26 cellular contexts compared by ENCODE assay signal in the genomic region with DNA sequence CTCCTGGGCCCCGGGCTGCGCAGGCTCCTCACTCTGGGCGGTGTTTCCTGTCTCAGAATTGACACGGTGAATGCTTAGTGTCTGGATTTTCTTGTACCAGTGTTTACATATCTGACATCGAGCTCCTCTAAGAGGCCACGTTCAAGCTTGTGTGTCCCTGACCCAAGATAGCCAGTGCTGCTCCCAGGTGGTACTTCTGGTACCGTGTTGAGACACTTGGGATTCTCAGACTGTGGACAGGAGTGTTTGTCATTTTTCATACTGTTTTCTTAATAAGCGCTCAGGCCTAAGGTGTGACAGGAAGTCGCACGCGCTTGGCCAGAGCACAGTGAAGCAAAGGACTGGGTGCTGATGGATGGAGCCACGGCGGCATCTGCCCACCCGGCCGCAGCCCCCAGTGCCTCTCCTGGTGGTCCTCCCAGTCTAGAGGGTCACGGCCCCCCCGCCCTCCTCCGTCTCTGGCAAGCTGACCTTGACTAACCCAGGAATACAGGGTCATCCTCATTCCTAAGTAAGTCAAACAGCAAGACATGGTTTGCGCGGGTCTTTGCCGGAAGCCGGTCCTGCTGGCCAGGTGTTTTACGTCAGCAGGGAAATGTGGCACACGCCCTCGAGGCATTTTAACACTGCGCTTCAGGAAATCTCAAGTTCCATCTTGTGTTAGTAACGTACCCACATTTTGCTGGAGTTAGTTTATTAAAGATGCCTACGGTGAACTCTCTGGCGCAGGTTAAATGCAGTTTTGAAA. TPM values are rescaled to one million over a fixed set of nuclear protein-coding genes. Genes with fewer than 3 reads are reported as not detected.
DNase-seq lines count a peak whose midpoint lies in the region; ATAC-seq, FAIRE-seq and TF ChIP-seq lines count a peak whose summit lies in the region.
"Had no signal": no experiment of that assay in that cellular context is flagged by ENCODE, and none has a peak within 500 bp of the region (broad histone marks: within the 10 kb centered on the region; RNA-seq: fewer than 3 reads in every experiment).

No MANE protein-coding gene starts in this region.

- intact Hi-C loops in right cardiac atrium (cut with DNase I) (no loop called here), left ventricle myocardium inferior (cut with micrococcal nuclease) (no loop called here), GM12878 (cut with micrococcal nuclease; ENCODE audit: unreplicated experiment) (no loop called here)

- POLR2A ChIA-PET in GM12878 (lab: Charles Lee) = no interaction called here
- POLR2A ChIA-PET in GM10248 (lab: Yijun Ruan, JAX) = no interaction called here

- H2BK5ac ChIP-seq in mesenchymal stem cell (ENCODE audit: low read depth, low read length, poor library complexity, severe bottlenecking) = no peak overlapping the region

- H2BK12ac ChIP-seq in mesenchymal stem cell (ENCODE audit: low read length in 2 of 2) = peak overlapping the region in 1 of 2 experiments; percentile 18

- peak; percentile 23; the same call in 1 of the 2 replicates for TF ChIP-seq POLR2A in GM12878 (IDR thresholded peaks at IDR 0.05; ENCODE audit: low read depth, low read length)

- H3K23ac ChIP-seq in mesenchymal stem cell (ENCODE audit: low read length in 2 of 2) = no peak overlapping the region

- H2AFZ ChIP-seq in GM12878 (ENCODE audit: control insufficient read depth, low read depth, low read length) = no peak overlapping the region
- no peak overlapping the region for H2AFZ ChIP-seq in mesenchymal stem cell (ENCODE audit: low read depth, low read length)

- H3K9ac ChIP-seq in GM12878 (ENCODE audit: control insufficient read depth, insufficient read depth, low read length) = no peak overlapping the region
- H3K9ac ChIP-seq in mesenchymal stem cell (ENCODE audit: low read length) = no peak overlapping the region
- H3K9ac ChIP-seq: KMS-11 had no signal

- no peak overlapping the region for H2BK15ac ChIP-seq in mesenchymal stem cell (ENCODE audit: low read depth, poor library complexity, severe bottlenecking)

- H3K4me1 ChIP-seq in right cardiac atrium (ENCODE audit: control insufficient read depth, insufficient read depth, low read length) = no peaks in the 10 kb centered on the region
- peaks cover 23% of the 10 kb centered on the region for H3K4me1 ChIP-seq in left ventricle myocardium inferior
- H3K4me1 ChIP-seq in GM12878 (ENCODE audit: control insufficient read depth, insufficient read depth, low read length) = no peaks in the 10 kb centered on the region
- H3K4me1 ChIP-seq in mesenchymal stem cell (ENCODE audit: control insufficient read depth, insufficient read depth, low read depth, low read length) = peaks cover 22% of the 10 kb centered on the region
- H3K4me1 ChIP-seq: BE2C had no signal

- SMC1A ChIA-PET in GM12878 (lab: Charles Lee; ENCODE audit: uncharacterized antibody, unreplicated experiment) = no interaction called here

- H3K4ac ChIP-seq in mesenchymal stem cell (ENCODE audit: low read depth in 1 of 2, low read length in 2 of 2) = no peak overlapping the region

- H3K14ac ChIP-seq in mesenchymal stem cell (ENCODE audit: low read length in 2 of 2) = no peak overlapping the region

- H4K20me1 ChIP-seq in GM12878 (ENCODE audit: control insufficient read depth, insufficient read depth) = no peaks in the 10 kb centered on the region

- no peak overlapping the region for H3K18ac ChIP-seq in mesenchymal stem cell (ENCODE audit: low read depth in 1 of 2, low read length in 2 of 2)

- DNase-seq in right cardiac atrium = peak in 2 of 3 donors; percentile 47 to 51
- no peak for DNase-seq in left ventricle myocardium inferior
- DNase-seq in GM12878 (ENCODE audit: low read depth, low spot score) = no peak
- peak; percentile 35 for DNase-seq in mesenchymal stem cell
- DNase-seq in cortex of kidney (lab: John Stamatoyannopoulos, UW) = no peak
- no peak for DNase-seq in GM10248 (ENCODE audit: extremely low spot score)
- no peak for DNase-seq in globus pallidus (ENCODE audit: low spot score)
- no peak for DNase-seq in RKO (ENCODE audit: low spot score)
- DNase-seq: activated CD4-positive, alpha-beta T cell treated with anti-CD3 and anti-CD28 coated beads, Interleukin-2, amount 10 ng/mL, durations not matched to agents 24 days and 14 days; activated CD8-positive, alpha-beta memory T cell treated with anti-CD3 and anti-CD28 coated beads, Interleukin-2, amount 10 ng/mL, durations not matched to agents 7 days and 5 days; activated naive CD4-positive, alpha-beta T cell treated with anti-CD3 and anti-CD28 coated beads for 36 hours; amniotic stem cell; BE2C; effector memory CD4-positive, alpha-beta T cell; esophagus squamous epithelium; foreskin melanocyte; left cardiac atrium; NCI-H1417 treated with DMSO at 0.1 percent for 48 hours; NCI-H2081 treated with DMSO at 0.1 percent for 48 hours; NCI-H226; stimulated activated naive CD4-positive, alpha-beta T cell treated with Interleukin-2 at 50 U/mL for 16 hours had no signal

- H4K91ac ChIP-seq in mesenchymal stem cell (ENCODE audit: low read length) = no peak overlapping the region

- no peak for TF ChIP-seq EP300 in GM12878 (IDR thresholded peaks at IDR 0.05; ENCODE audit: borderline replicate concordance in 1 of 2, control insufficient read depth in 1 of 2, low read depth in 2 of 2, low read length in 2 of 2)

- H3K4me3 ChIP-seq in right cardiac atrium (ENCODE audit: low read length) (no peak overlapping the region), left ventricle myocardium inferior (no peak overlapping the region), GM12878 (no peak overlapping the region), mesenchymal stem cell (ENCODE audit: insufficient read depth in 1 of 2, low read depth in 1 of 2, low read length in 2 of 2) (no peak overlapping the region)
- H3K4me3 ChIP-seq: esophagus squamous epithelium, thoracic aorta had no signal

- H3K79me2 ChIP-seq in GM12878 (ENCODE audit: control insufficient read depth, insufficient read depth, low read length) = no peaks in the 10 kb centered on the region

- RAD21 ChIA-PET in GM12878 (lab: Charles Lee; ENCODE audit: unreplicated experiment) = no interaction called here

- H2BK120ac ChIP-seq in mesenchymal stem cell (ENCODE audit: low read depth, low read length) = no peak overlapping the region

- H3K9me3 ChIP-seq in right cardiac atrium (ENCODE audit: control insufficient read depth, low read length) (no peaks in the 10 kb centered on the region), left ventricle myocardium inferior (replicated peaks) (no peaks in the 10 kb centered on the region), GM12878 (replicated peaks; ENCODE audit: control insufficient read depth, insufficient read depth, low read length) (no peaks in the 10 kb centered on the region), mesenchymal stem cell (ENCODE audit: control insufficient read depth, low read length) (no peaks in the 10 kb centered on the region)
- H3K9me3 ChIP-seq: BE2C, esophagus squamous epithelium, thoracic aorta had no signal

- H3K4me2 ChIP-seq in GM12878 (ENCODE audit: control insufficient read depth, insufficient read depth) (no peak overlapping the region), mesenchymal stem cell (ENCODE audit: low read length, poor library complexity, severe bottlenecking) (no peak overlapping the region)
- H3K4me2 ChIP-seq: KMS-11 had no signal

- no peak for ATAC-seq in right cardiac atrium
- ATAC-seq in GM12878 = no peak
- ATAC-seq: activated CD8-positive, alpha-beta memory T cell treated with anti-CD3 and anti-CD28 coated beads, Interleukin-2, amount 10 ng/mL, durations not matched to agents 7 days and 5 days; left cardiac atrium had no signal

- WGBS in right cardiac atrium = 78% methylated on average over 29 of the region's 29 CpGs
- WGBS in GM12878 (ENCODE audit: insufficient coverage, insufficient replicate concordance, low lambda C conversion rate, missing lambda C conversion rate) = 90% methylated on average over 29 of the region's 29 CpGs
- 76% methylated on average over 29 of the region's 29 CpGs for WGBS in mesenchymal stem cell

- H4K8ac ChIP-seq in mesenchymal stem cell (ENCODE audit: low read length) = no peak overlapping the region

- peaks cover 88% of the 10 kb centered on the region for H3K36me3 ChIP-seq in left ventricle myocardium inferior
- H3K36me3 ChIP-seq in GM12878 (ENCODE audit: control insufficient read depth in 2 of 2, insufficient read depth in 2 of 2, low read length in 1 of 2) = peaks cover 12 to 28% of the 10 kb centered on the region in 2 experiments
- peaks cover 95 to 96% of the 10 kb centered on the region in 2 experiments for H3K36me3 ChIP-seq in mesenchymal stem cell (ENCODE audit: control insufficient read depth in 1 of 2, insufficient read depth in 2 of 2, low read depth in 1 of 2, low read length in 2 of 2)

- peaks cover 25% of the 10 kb centered on the region for H3K79me1 ChIP-seq in mesenchymal stem cell (replicated peaks; ENCODE audit: low read length, poor library complexity, severe bottlenecking)

- no peak for TF ChIP-seq RAD21 in GM12878 (IDR thresholded peaks at IDR 0.05; ENCODE audit: insufficient read depth, low read depth, low read length)

- no peak overlapping the region for H2AK5ac ChIP-seq in mesenchymal stem cell (ENCODE audit: low read length, severe bottlenecking)

- H3K27me3 ChIP-seq in right cardiac atrium (ENCODE audit: control insufficient read depth, insufficient read depth) (no peaks in the 10 kb centered on the region), left ventricle myocardium inferior (ENCODE audit: low read depth) (no peaks in the 10 kb centered on the region), GM12878 (replicated peaks in 1 of 2; ENCODE audit: control insufficient read depth in 2 of 2, insufficient read depth in 2 of 2, low read length in 1 of 2) (no peaks in the 10 kb centered on the region), mesenchymal stem cell (ENCODE audit: control insufficient read depth in 1 of 2, insufficient read depth in 1 of 2, low read length in 2 of 2) (no peaks in the 10 kb centered on the region)
- H3K27me3 ChIP-seq: BE2C, esophagus squamous epithelium had no signal

- CTCF ChIA-PET in GM12878 (lab: Yijun Ruan, JAX) = interaction anchor here (0.7 kb wide), 1 partner anchor 61 kb away, joined by 3 read pairs; no protein-coding TSS in a partner anchor
- CTCF ChIA-PET in GM10248 (lab: Yijun Ruan, JAX) = no interaction called here

- in situ Hi-C loops in GM12878 (cut with MboI) = no loop called here

- no TSS peak for BruUV-seq in GM12878 (replicated peaks; lab: Mats Ljungman, UMichigan)

- FAIRE-seq in GM12878 (lab: Jason Lieb, UNC) = no peak
- FAIRE-seq: colon, G401.6, HTR-8/SVneo had no signal

- TF ChIP-seq CTCF in left ventricle myocardium inferior (IDR thresholded peaks at IDR 0.05; ENCODE audit: borderline replicate concordance) (no peak), GM12878 (IDR thresholded peaks at IDR 0.05 in 2 of 3, conservative IDR thresholded peaks at IDR 0.05 in 1 of 3; ENCODE audit: control insufficient read depth in 2 of 3, extremely low read depth in 1 of 3, insufficient read depth in 1 of 3, low read depth in 3 of 3, low read length in 3 of 3) (no peak), GM10248 (IDR thresholded peaks at IDR 0.05; ENCODE audit: control extremely low read depth, extremely low read depth, low read depth, missing control alignments) (no peak)

- H3K27ac ChIP-seq in right cardiac atrium (ENCODE audit: low read length) = no peak overlapping the region
- no peak overlapping the region for H3K27ac ChIP-seq in left ventricle myocardium inferior (replicated peaks)
- no peak overlapping the region for H3K27ac ChIP-seq in GM12878 (ENCODE audit: control insufficient read depth, insufficient read depth)
- H3K27ac ChIP-seq in mesenchymal stem cell (ENCODE audit: low read length, poor library complexity, severe bottlenecking) = no peak overlapping the region
- H3K27ac ChIP-seq: KMS-11, thoracic aorta had no signal

RNA-seq across cellular contexts. Expression of a gene that starts 8.0 kb away (rescaled TPM):
- total RNA-seq in right cardiac atrium (10 to 100 TPM; 11.4 to 15.5 (median 13.6) TPM), left ventricle myocardium inferior (15.8 TPM), GM12878 (2014; rRNA removed) (23.7 and 24.9 TPM in 2 replicates), GM12878 (2014; rRNA removed; fragmentation: Illumina TruSeq; extraction: Trizol) (7.4 TPM in 2 replicates), GM12878 (2021) (16.4 and 16.8 TPM in 2 replicates)
- polyA plus RNA-seq in right cardiac atrium (16.0 TPM), GM12878 (2011; rRNA removed) (4.3 and 6.1 TPM in 2 replicates), GM12878 (2014; fragmentation: Illumina TruSeq; extraction: Trizol) (3.8 and 5.6 TPM in 2 replicates), GM12878 (2014; fragmentation: Nextera tagmentation; extraction: Ambion mirVana) (under 1 TPM in 1 of 2 experiments, not detected in 1; 0.24 TPM), GM12878 (2014; rRNA removed) (19.4 and 20.8 TPM in 2 replicates), GM12878 (2016; fragmentation: Nextera tagmentation; extraction: Ambion mirVana) (10 to 100 TPM; 18.9 to 19.7 TPM)
- total RNA-seq in GM12878 (2013; cell fraction: nucleolus; rRNA removed) = 11.8 and 15.1 TPM in 2 replicates
- polyA plus RNA-seq in GM12878 (2011; ENCODE audit: low read depth) = 4.1 TPM
- polyA plus RNA-seq in GM12878 (2011; cell fraction: cytosol; rRNA removed) = 8.3 and 11.2 TPM in 2 replicates
- 21.3 and 22.1 TPM in 2 replicates for polyA plus RNA-seq in GM12878 (2011; cell fraction: nucleus; rRNA removed)
- polyA plus RNA-seq in GM12878 (2012) = 10.0 and 13.2 TPM in 2 replicates
- 3.0 and 5.2 TPM in 2 replicates for polyA minus RNA-seq in GM12878 (2011; rRNA and poly(A)+ RNA removed)
- 2.9 and 3.4 TPM in 2 replicates for polyA minus RNA-seq in GM12878 (2011; cell fraction: cytosol; rRNA and poly(A)+ RNA removed)
- 3.9 and 5.9 TPM in 2 replicates for polyA minus RNA-seq in GM12878 (2011; cell fraction: nucleus; rRNA and poly(A)+ RNA removed)
- 10.6 TPM for polyA plus RNA-seq in mesenchymal stem cell (2013, experiment 1 of 2)
- 10.8 TPM for polyA plus RNA-seq in mesenchymal stem cell (2013, experiment 2 of 2)

RNA-seq across cellular contexts. Expression of a gene that starts 12.7 kb away (rescaled TPM):
- total RNA-seq in right cardiac atrium (10 to 100 TPM; 83.6 to 93.9 (median 89.6) TPM), left ventricle myocardium inferior (80.5 TPM), GM12878 (2014; rRNA removed) (82.1 and 105 TPM in 2 replicates), GM12878 (2014; rRNA removed; fragmentation: Illumina TruSeq; extraction: Trizol) (80.8 and 84.8 TPM in 2 replicates), GM12878 (2021) (145 and 149 TPM in 2 replicates)
- polyA plus RNA-seq in right cardiac atrium (50.3 TPM), GM12878 (2011; rRNA removed) (194 and 216 TPM in 2 replicates), GM12878 (2014; fragmentation: Illumina TruSeq; extraction: Trizol) (172 and 189 TPM in 2 replicates), GM12878 (2014; fragmentation: Nextera tagmentation; extraction: Ambion mirVana) (10 to 100 TPM; 29.2 to 48.5 TPM), GM12878 (2014; rRNA removed) (105 and 124 TPM in 2 replicates), GM12878 (2016; fragmentation: Nextera tagmentation; extraction: Ambion mirVana) (100 to 1,000 TPM; 268 to 274 TPM)
- 63.7 and 66.3 TPM in 2 replicates for total RNA-seq in GM12878 (2013; cell fraction: nucleolus; rRNA removed)
- 26.0 TPM for polyA plus RNA-seq in GM12878 (2011; ENCODE audit: low read depth)
- 152 and 242 TPM in 2 replicates for polyA plus RNA-seq in GM12878 (2011; cell fraction: cytosol; rRNA removed)
- polyA plus RNA-seq in GM12878 (2011; cell fraction: nucleus; rRNA removed) = 185 and 207 TPM in 2 replicates
- 81.4 and 94.1 TPM in 2 replicates for polyA plus RNA-seq in GM12878 (2012)
- polyA minus RNA-seq in GM12878 (2011; rRNA and poly(A)+ RNA removed) = 151 and 226 TPM in 2 replicates
- polyA minus RNA-seq in GM12878 (2011; cell fraction: cytosol; rRNA and poly(A)+ RNA removed) = 29.3 and 33.4 TPM in 2 replicates
- polyA minus RNA-seq in GM12878 (2011; cell fraction: nucleus; rRNA and poly(A)+ RNA removed) = 18.0 and 21.5 TPM in 2 replicates
- 163 TPM for polyA plus RNA-seq in mesenchymal stem cell (2013, experiment 1 of 2)
- 180 TPM for polyA plus RNA-seq in mesenchymal stem cell (2013, experiment 2 of 2)

RNA-seq across cellular contexts. Expression of a gene that starts 13.0 kb away (rescaled TPM):
- total RNA-seq in right cardiac atrium (1 to 10 TPM; 3.2 to 5.1 (median 4.2) TPM), left ventricle myocardium inferior (4.5 TPM), GM12878 (2014; rRNA removed) (7.9 and 8.7 TPM in 2 replicates), GM12878 (2014; rRNA removed; fragmentation: Illumina TruSeq; extraction: Trizol) (4.4 and 5.2 TPM in 2 replicates), GM12878 (2021) (5.8 and 7.4 TPM in 2 replicates)
- polyA plus RNA-seq in right cardiac atrium (4.1 TPM), GM12878 (2011; rRNA removed) (2.3 and 3.5 TPM in 2 replicates), GM12878 (2014; fragmentation: Illumina TruSeq; extraction: Trizol) (1.7 and 2.0 TPM in 2 replicates), GM12878 (2014; fragmentation: Nextera tagmentation; extraction: Ambion mirVana) (1 to 10 TPM in 1 of 2 experiments, under 1 TPM in 1; 0.76 to 1.8 TPM), GM12878 (2014; rRNA removed) (6.8 and 7.7 TPM in 2 replicates), GM12878 (2016; fragmentation: Nextera tagmentation; extraction: Ambion mirVana) (1 to 10 TPM; 5.7 to 7.3 TPM)
- total RNA-seq in GM12878 (2013; cell fraction: nucleolus; rRNA removed) = 60.7 and 66.2 TPM in 2 replicates
- 2.5 TPM for polyA plus RNA-seq in GM12878 (2011; ENCODE audit: low read depth)
- 3.2 and 3.6 TPM in 2 replicates for polyA plus RNA-seq in GM12878 (2011; cell fraction: cytosol; rRNA removed)
- polyA plus RNA-seq in GM12878 (2011; cell fraction: nucleus; rRNA removed) = 8.8 and 10.2 TPM in 2 replicates
- 4.5 and 5.2 TPM in 2 replicates for polyA plus RNA-seq in GM12878 (2012)
- 5.5 and 7.8 TPM in 2 replicates for polyA minus RNA-seq in GM12878 (2011; rRNA and poly(A)+ RNA removed)
- polyA minus RNA-seq in GM12878 (2011; cell fraction: cytosol; rRNA and poly(A)+ RNA removed) = 1.9 and 2.1 TPM in 2 replicates
- 6.2 and 9.4 TPM in 2 replicates for polyA minus RNA-seq in GM12878 (2011; cell fraction: nucleus; rRNA and poly(A)+ RNA removed)
- polyA plus RNA-seq in mesenchymal stem cell (2013, experiment 1 of 2) = 1.8 TPM
- polyA plus RNA-seq in mesenchymal stem cell (2013, experiment 2 of 2) = 1.7 TPM

Comparison
In these comparisons a context has a peak if more than half of its experiments do, and no peak if none do; other contexts are left out.
1. DNase-seq: peak in right cardiac atrium (2 of 3) and mesenchymal stem cell (single experiment); none in left ventricle myocardium inferior (single experiment), GM12878 (single experiment), cortex of kidney (single experiment), GM10248 (single experiment), globus pallidus (single experiment) and RKO (single experiment).